ENCODE assay signal across 8 cellular contexts in genomic region chr19:45444318-45445041, GRCh38. TPM values are rescaled to one million over a fixed set of nuclear protein-coding genes. Genes with fewer than 3 reads are reported as not detected.
DNase-seq lines count a peak whose midpoint lies in the region; TF ChIP-seq lines count a peak whose summit lies in the region.

No MANE protein-coding gene starts in this region.

- no peak overlapping the region for H3K27ac ChIP-seq in HEK293 (ENCODE audit: extremely low read depth, low read depth, low read length)
- H3K27ac ChIP-seq in ectodermal cell (ENCODE audit: insufficient read depth, low read depth, low read length, poor library complexity, severe bottlenecking) = peak overlapping the region; percentile 85

- 0 out of 2 replicates have a peak, but pooled peaks cover 8% of the 10 kb centered on the region for H3K4me1 ChIP-seq in HEK293 (ENCODE audit: control insufficient read depth, insufficient read depth, low read length)
- H3K4me1 ChIP-seq in ectodermal cell (ENCODE audit: control insufficient read depth, insufficient read depth, low read length) = peaks cover 16% of the 10 kb centered on the region

- H3K27me3 ChIP-seq in ectodermal cell (ENCODE audit: control insufficient read depth, insufficient read depth, low read length, poor library complexity, severe bottlenecking) = no peaks in the 10 kb centered on the region

- H3K4me3 Mint-ChIP-seq in activated CD4-positive, alpha-beta memory T cell treated with anti-CD3 and anti-CD28 coated beads for 36 hours = peak overlapping the region; percentile 54

- no peaks in the 10 kb centered on the region for H3K9me3 Mint-ChIP-seq in activated CD4-positive, alpha-beta memory T cell treated with anti-CD3 and anti-CD28 coated beads for 36 hours

- H3K27ac Mint-ChIP-seq in activated CD4-positive, alpha-beta memory T cell treated with anti-CD3 and anti-CD28 coated beads for 36 hours = peak overlapping the region; percentile 28

- H3K4me1 Mint-ChIP-seq in activated CD4-positive, alpha-beta memory T cell treated with anti-CD3 and anti-CD28 coated beads for 36 hours (ENCODE audit: low read depth) = peaks cover 54% of the 10 kb centered on the region

- no peaks in the 10 kb centered on the region for H3K27me3 Mint-ChIP-seq in activated CD4-positive, alpha-beta memory T cell treated with anti-CD3 and anti-CD28 coated beads for 36 hours

- TF ChIP-seq POLR2A in lower leg skin (IDR thresholded peaks at IDR 0.05) = no peak

- DNase-seq in EH (ENCODE audit: low read depth) (peak; percentile 86), NCI-H526 treated with DMSO at 0.1 percent for 48 hours (lab: John Stamatoyannopoulos, UW) (peak; percentile 34), lower leg skin (ENCODE audit: low spot score in 2 of 2) (peak; percentile 90 to 99), NCI-H1694 treated with DMSO at 0.1 percent for 48 hours (lab: John Stamatoyannopoulos, UW) (no peak)
- peak; percentile 87 for DNase-seq in activated CD4-positive, alpha-beta memory T cell treated with anti-CD3 and anti-CD28 coated beads for 36 hours
- DNase-seq in stimulated activated CD4-positive, alpha-beta T cell treated with anti-CD3 and anti-CD28 coated beads, TNF-alpha, amount 100 ng/mL, for 4 hours (ENCODE audit: low read depth in 3 of 3) = peak in 2 of 3 experiments; percentile 56 to 60

- intact Hi-C loops in activated CD4-positive, alpha-beta memory T cell treated with anti-CD3 and anti-CD28 coated beads for 36 hours (cut with micrococcal nuclease) = loop anchor here (1.0 kb wide), 1 partner anchor 25 kb away; no protein-coding TSS in a partner anchor
- intact Hi-C loops in lower leg skin (cut with DNase I; ENCODE audit: low total_unique reads) = no loop called here

- H3K4me3 ChIP-seq in HEK293 (ENCODE audit: low read depth, low read length) (no peak overlapping the region), ectodermal cell (ENCODE audit: insufficient read depth, low read depth, low read length) (peak overlapping the region; percentile 49), lower leg skin (ENCODE audit: low read depth, poor library complexity, severe bottlenecking) (no peak overlapping the region)

- POLR2A ChIA-PET in HEK293 (lab: Yijun Ruan, JAX) = no interaction called here
- POLR2A ChIA-PET in activated CD4-positive, alpha-beta memory T cell treated with anti-CD3 and anti-CD28 coated beads for 36 hours (lab: Charles Lee) = interaction anchor here (1.3 kb wide), 1 partner anchor 36 kb away, joined by 3 read pairs; no protein-coding TSS in a partner anchor

- CTCF ChIA-PET in HEK293 (lab: Yijun Ruan, JAX) = interaction anchor here (0.6 to 2.9 kb wide), 10 partner anchors 13 to 249 kb away, joined by 3 to 38 read pairs (median 5); partner anchors contain the start of genes ERCC1 and FOSB
- CTCF ChIA-PET in activated CD4-positive, alpha-beta memory T cell treated with anti-CD3 and anti-CD28 coated beads for 36 hours (lab: Charles Lee) = interaction anchor here (1.4 to 1.9 kb wide), 6 partner anchors 12 to 41 kb away, joined by 4 to 24 read pairs (median 6); partner anchors contain the start of gene FOSB

- H3K9me3 ChIP-seq in HEK293 (ENCODE audit: control insufficient read depth, insufficient read depth, low read depth, low read length) = no peaks in the 10 kb centered on the region
- no peaks in the 10 kb centered on the region for H3K9me3 ChIP-seq in ectodermal cell (ENCODE audit: control insufficient read depth, low read length)

- H3K36me3 ChIP-seq in HEK293 (ENCODE audit: control insufficient read depth in 2 of 2, insufficient read depth in 1 of 2, low read length in 2 of 2) (no peaks in the 10 kb centered on the region), ectodermal cell (ENCODE audit: control insufficient read depth, insufficient read depth, low read length) (no peaks in the 10 kb centered on the region)

- H3K36me3 Mint-ChIP-seq in activated CD4-positive, alpha-beta memory T cell treated with anti-CD3 and anti-CD28 coated beads for 36 hours = peaks cover 4% of the 10 kb centered on the region

- TF ChIP-seq CTCF in HEK293 (tag by site-specific recombination; IDR thresholded peaks at IDR 0.05) (no peak; the same call in 1 of the 2 replicates), lower leg skin (IDR thresholded peaks at IDR 0.05) (no peak)

- WGBS in ectodermal cell, 2 experiments = 22 to 23% methylated on average over 47 of the region's 47 CpGs
- WGBS in lower leg skin, 2 donors = 12% methylated on average over 34 to 47 of the region's 47 CpGs

TF ChIP-seq in HEK293, 187 proteins besides CTCF, POLR2A, EP300 and RAD21:
- no peak for TF ChIP-seq ZNF157 (tag by site-specific recombination; IDR thresholded peaks at IDR 0.05)
- peak; percentile 13; the same call in 1 of the 2 replicates for TF ChIP-seq GLIS2 (tag by site-specific recombination; IDR thresholded peaks at IDR 0.05)
- TF ChIP-seq SCRT1 (tag by site-specific recombination; IDR thresholded peaks at IDR 0.05; ENCODE audit: borderline replicate concordance) = 0 out of 2 replicates have a peak, but pooled peaks have one; percentile 38
- peak; percentile 96 for TF ChIP-seq SCRT2 (tag by site-specific recombination; IDR thresholded peaks at IDR 0.05)
- peak; percentile 66 for TF ChIP-seq GLIS1 (tag by site-specific recombination; IDR thresholded peaks at IDR 0.05)
- TF ChIP-seq ZNF211 (tag by site-specific recombination; IDR thresholded peaks at IDR 0.05; ENCODE audit: low read depth) = no peak
- TF ChIP-seq ZBTB8A (tag by site-specific recombination; IDR thresholded peaks at IDR 0.05) = peak; percentile 25; the same call in 1 of the 2 replicates
- peak; percentile 33 for TF ChIP-seq ZBTB26 (tag by site-specific recombination; optimal IDR thresholded peaks at IDR 0.05)

RNA-seq across cellular contexts. Expression of gene ERCC1, which starts 20.8 kb away (rescaled TPM):
- 10 to 100 TPM; 59.4 to 59.7 TPM for total RNA-seq in activated CD4-positive, alpha-beta memory T cell treated with anti-CD3 and anti-CD28 coated beads for 36 hours
- 100 TPM for polyA plus RNA-seq in ectodermal cell (2013, experiment 1 of 4)
- polyA plus RNA-seq in ectodermal cell (2013, experiment 2 of 4) = 96.3 TPM
- 66.1 TPM for polyA plus RNA-seq in ectodermal cell (2013, experiment 3 of 4)
- polyA plus RNA-seq in ectodermal cell (2013, experiment 4 of 4) = 76.0 TPM
- total RNA-seq in lower leg skin = 100 to 1,000 TPM in 1 of 4 donors, 10 to 100 TPM in 3; 57.7 to 111 (median 76.5) TPM

RNA-seq across cellular contexts. Expression of gene FOSB, which starts 23.3 kb away (rescaled TPM):
- 1 to 10 TPM; 3.7 to 5.9 TPM for total RNA-seq in activated CD4-positive, alpha-beta memory T cell treated with anti-CD3 and anti-CD28 coated beads for 36 hours
- 5.4 TPM for polyA plus RNA-seq in ectodermal cell (2013, experiment 1 of 4)
- 4.4 TPM for polyA plus RNA-seq in ectodermal cell (2013, experiment 2 of 4)
- polyA plus RNA-seq in ectodermal cell (2013, experiment 3 of 4) = 2.6 TPM
- 3.3 TPM for polyA plus RNA-seq in ectodermal cell (2013, experiment 4 of 4)
- total RNA-seq in lower leg skin = 10 to 100 TPM in 2 of 4 donors, 1 to 10 TPM in 2; 5.9 to 18.2 (median 11.2) TPM

RNA-seq across cellular contexts. Expression of gene POLR1G, which starts 38.0 kb away (rescaled TPM):
- total RNA-seq in activated CD4-positive, alpha-beta memory T cell treated with anti-CD3 and anti-CD28 coated beads for 36 hours = 10 to 100 TPM; 11.1 to 12.6 TPM
- polyA plus RNA-seq in ectodermal cell (2013, experiment 1 of 4) = 12.6 TPM
- 13.0 TPM for polyA plus RNA-seq in ectodermal cell (2013, experiment 2 of 4)
- polyA plus RNA-seq in ectodermal cell (2013, experiment 3 of 4) = 7.0 TPM
- polyA plus RNA-seq in ectodermal cell (2013, experiment 4 of 4) = 8.8 TPM
- 1 to 10 TPM; 4.0 to 8.1 (median 5.6) TPM for total RNA-seq in lower leg skin

RNA-seq across cellular contexts. Expression of gene PPP1R13L, which starts 39.6 kb away (rescaled TPM):
- total RNA-seq in activated CD4-positive, alpha-beta memory T cell treated with anti-CD3 and anti-CD28 coated beads for 36 hours = 1 to 10 TPM; 8.1 to 9.2 TPM
- polyA plus RNA-seq in ectodermal cell (2013, experiment 1 of 4) = 19.1 TPM
- 15.5 TPM for polyA plus RNA-seq in ectodermal cell (2013, experiment 2 of 4)
- 13.9 TPM for polyA plus RNA-seq in ectodermal cell (2013, experiment 3 of 4)
- 19.4 TPM for polyA plus RNA-seq in ectodermal cell (2013, experiment 4 of 4)
- total RNA-seq in lower leg skin = 100 to 1,000 TPM; 257 to 851 (median 501) TPM

RNA-seq across cellular contexts. Expression of gene RTN2, which starts 52.4 kb away (rescaled TPM):
- total RNA-seq in activated CD4-positive, alpha-beta memory T cell treated with anti-CD3 and anti-CD28 coated beads for 36 hours = 1 to 10 TPM; 1.5 to 2.2 TPM
- 20.9 TPM for polyA plus RNA-seq in ectodermal cell (2013, experiment 1 of 4)
- 23.0 TPM for polyA plus RNA-seq in ectodermal cell (2013, experiment 2 of 4)
- polyA plus RNA-seq in ectodermal cell (2013, experiment 3 of 4) = 18.8 TPM
- 22.9 TPM for polyA plus RNA-seq in ectodermal cell (2013, experiment 4 of 4)
- 10 to 100 TPM in 1 of 4 donors, 1 to 10 TPM in 3; 6.4 to 11.6 (median 9.0) TPM for total RNA-seq in lower leg skin
